14 cellular contexts compared by ENCODE assay signal in genomic region chr6:116412270-116412669, GRCh38. TPM values are rescaled to one million over a fixed set of nuclear protein-coding genes. Genes with fewer than 3 reads are reported as not detected.
DNase-seq lines count a peak whose midpoint lies in the region; ATAC-seq, FAIRE-seq and TF ChIP-seq lines count a peak whose summit lies in the region.
"Had no signal": no experiment of that assay in that cellular context is flagged by ENCODE, and none has a peak within 500 bp of the region (broad histone marks: within the 10 kb centered on the region; RNA-seq: fewer than 3 reads in every experiment).

No MANE protein-coding gene starts in this region.

- CTCF ChIA-PET in endothelial cell of umbilical vein (lab: Charles Lee), result interaction anchor here (1.1 to 1.5 kb wide), 2 partner anchors 11 to 124 kb away, joined by 3 read pairs; no protein-coding TSS in a partner anchor

- DNase-seq in AG08396 (ENCODE audit: low spot score) (peak; percentile 7), endothelial cell of umbilical vein (ENCODE audit: low read depth, low spot score) (peak; percentile 25), neural progenitor cell (ENCODE audit: low spot score) (no peak), NCI-H748 (lab: John Stamatoyannopoulos, UW; ENCODE audit: unreplicated experiment) (no peak), ascending aorta (ENCODE audit: low spot score in 2 of 2) (no peak)
- DNase-seq in activated T-helper 1 cell treated with anti-CD3 and anti-CD28 coated beads, Interleukin-12 subunit alpha, Interleukin-12 subunit beta, Interleukin-2, Interleukin-4 antibody, amounts not matched to agents 30 ng/mL and 10 ng/mL and 1 ng/mL, durations not matched to agents 14 hours and 24 hours and 36 hours (ENCODE audit: low spot score), result no peak
- DNase-seq: activated naive CD4-positive, alpha-beta T cell; left colon; NCI-H1417; NCI-H526 treated with DMSO at 0.1 percent for 48 hours; tibial artery had no signal

- H3F3A ChIP-seq in Loucy (ENCODE audit: low read depth) (no peaks in the 10 kb centered on the region), neural progenitor cell (ENCODE audit: low read depth) (peaks cover 8% of the 10 kb centered on the region)

- H3K79me2 ChIP-seq in Loucy (ENCODE audit: insufficient read depth, low read length), result no peaks in the 10 kb centered on the region
- H3K79me2 ChIP-seq in endothelial cell of umbilical vein (ENCODE audit: control insufficient read depth, insufficient read depth, low read length), result no peaks in the 10 kb centered on the region
- no peaks in the 10 kb centered on the region for H3K79me2 ChIP-seq in neural progenitor cell (ENCODE audit: low read depth)

- H4K20me1 ChIP-seq in Loucy (ENCODE audit: insufficient read depth, low read length, poor library complexity, severe bottlenecking), result no peaks in the 10 kb centered on the region
- no peaks in the 10 kb centered on the region for H4K20me1 ChIP-seq in endothelial cell of umbilical vein (replicated peaks; ENCODE audit: control insufficient read depth, extremely low read depth, insufficient read depth, low read length)
- H4K20me1 ChIP-seq in neural progenitor cell (ENCODE audit: low read depth), result peaks cover 8% of the 10 kb centered on the region

- H3K4me1 ChIP-seq in Loucy (ENCODE audit: insufficient read depth, low read length, poor library complexity, severe bottlenecking), result peaks cover 7% of the 10 kb centered on the region
- peaks cover 10% of the 10 kb centered on the region for H3K4me1 ChIP-seq in endothelial cell of umbilical vein (ENCODE audit: control insufficient read depth, extremely low read depth, insufficient read depth, low read length)
- peaks cover 12% of the 10 kb centered on the region for H3K4me1 ChIP-seq in neural progenitor cell
- H3K4me1 ChIP-seq in ascending aorta, result peaks cover 7 to 15% of the 10 kb centered on the region in 2 donors

- H3K9me1 ChIP-seq in endothelial cell of umbilical vein (replicated peaks; ENCODE audit: control insufficient read depth, extremely low read depth, insufficient read depth, low read length), result peaks cover 2% of the 10 kb centered on the region

- no peak for ATAC-seq in GM19035 (IDR thresholded peaks at IDR 0.05; ENCODE audit: unreplicated experiment)
- ATAC-seq: left colon had no signal

- H3K4me3 ChIP-seq in Loucy (ENCODE audit: low read length, poor library complexity, severe bottlenecking) (no peak overlapping the region), endothelial cell of umbilical vein (replicated peaks in 1 of 3; ENCODE audit: insufficient read depth in 1 of 3, low read depth in 1 of 3, low read length in 3 of 3) (no peak overlapping the region), neural progenitor cell (no peak overlapping the region), ascending aorta (no peak overlapping the region)
- H3K4me3 ChIP-seq: tibial artery had no signal

- H3K27ac ChIP-seq in endothelial cell of umbilical vein (ENCODE audit: insufficient read depth, low read depth, low read length), result no peak overlapping the region
- no peak overlapping the region for H3K27ac ChIP-seq in neural progenitor cell
- H3K27ac ChIP-seq in ascending aorta, result no peak overlapping the region

- H2AFZ ChIP-seq in Loucy (ENCODE audit: low read length) (peak overlapping the region; percentile 7; the same call in 1 of the 2 replicates), endothelial cell of umbilical vein (ENCODE audit: low read depth, low read length) (no peak overlapping the region), neural progenitor cell (replicated peaks) (no peak overlapping the region)

- H3K4me3 Mint-ChIP-seq in neural progenitor cell, result no peak overlapping the region
- H3K4me3 Mint-ChIP-seq in activated T-helper 1 cell treated with anti-CD3 and anti-CD28 coated beads, Interleukin-12 subunit alpha, Interleukin-12 subunit beta, Interleukin-2, Interleukin-4 antibody, amounts not matched to agents 30 ng/mL and 10 ng/mL and 1 ng/mL, durations not matched to agents 14 hours and 24 hours and 36 hours, result no peak overlapping the region

- TF ChIP-seq POLR2A in endothelial cell of umbilical vein (IDR thresholded peaks at IDR 0.05; ENCODE audit: low read depth, low read length), result no peak

- H3K9me3 ChIP-seq in Loucy (ENCODE audit: insufficient read depth, low read depth, low read length), result no peaks in the 10 kb centered on the region
- no peaks in the 10 kb centered on the region for H3K9me3 ChIP-seq in endothelial cell of umbilical vein (replicated peaks; ENCODE audit: control insufficient read depth, insufficient read depth, low read length)
- no peaks in the 10 kb centered on the region for H3K9me3 ChIP-seq in neural progenitor cell (ENCODE audit: low read depth)
- no peaks in the 10 kb centered on the region for H3K9me3 ChIP-seq in ascending aorta
- H3K9me3 ChIP-seq: tibial artery had no signal

- TF ChIP-seq CTCF in Loucy (conservative IDR thresholded peaks at IDR 0.05; ENCODE audit: low read length), result no peak
- no peak for TF ChIP-seq CTCF in endothelial cell of umbilical vein (IDR thresholded peaks at IDR 0.05; ENCODE audit: extremely low read depth in 1 of 2, insufficient read depth in 1 of 2, low read depth in 1 of 2, low read length in 2 of 2)
- no peak for TF ChIP-seq CTCF in neural progenitor cell (IDR thresholded peaks at IDR 0.05)
- no peak for TF ChIP-seq CTCF in ascending aorta (IDR thresholded peaks at IDR 0.05)

- H3K4me1 Mint-ChIP-seq in neural progenitor cell, result peaks cover 36% of the 10 kb centered on the region
- no peaks in the 10 kb centered on the region for H3K4me1 Mint-ChIP-seq in activated T-helper 1 cell treated with anti-CD3 and anti-CD28 coated beads, Interleukin-12 subunit alpha, Interleukin-12 subunit beta, Interleukin-2, Interleukin-4 antibody, amounts not matched to agents 30 ng/mL and 10 ng/mL and 1 ng/mL, durations not matched to agents 14 hours and 24 hours and 36 hours (ENCODE audit: low read depth)

- H3K36me3 ChIP-seq in Loucy (ENCODE audit: insufficient read depth, low read length) (no peaks in the 10 kb centered on the region), endothelial cell of umbilical vein (ENCODE audit: control insufficient read depth in 2 of 2, extremely low read depth in 1 of 2, insufficient read depth in 2 of 2, low read length in 2 of 2) (no peaks in the 10 kb centered on the region), neural progenitor cell (no peaks in the 10 kb centered on the region), ascending aorta (no peaks in the 10 kb centered on the region)
- H3K36me3 ChIP-seq: tibial artery had no signal

- dilution Hi-C loops in endothelial cell of umbilical vein (cut with MboI; ENCODE audit: extremely low pct_ligation_motif_present, low sequenced_read_pairs), result no loop called here

- H3K9me3 Mint-ChIP-seq in neural progenitor cell, result no peaks in the 10 kb centered on the region
- H3K9me3 Mint-ChIP-seq in activated T-helper 1 cell treated with anti-CD3 and anti-CD28 coated beads, Interleukin-12 subunit alpha, Interleukin-12 subunit beta, Interleukin-2, Interleukin-4 antibody, amounts not matched to agents 30 ng/mL and 10 ng/mL and 1 ng/mL, durations not matched to agents 14 hours and 24 hours and 36 hours, result no peaks in the 10 kb centered on the region

- FAIRE-seq in endothelial cell of umbilical vein (lab: Jason Lieb, UNC), result peak; percentile 61
- FAIRE-seq: TTC549 had no signal

- no peaks in the 10 kb centered on the region for H3K27me3 ChIP-seq in Loucy (ENCODE audit: insufficient read depth, low read length, poor library complexity, severe bottlenecking)
- no peaks in the 10 kb centered on the region for H3K27me3 ChIP-seq in endothelial cell of umbilical vein (ENCODE audit: control insufficient read depth in 2 of 2, insufficient read depth in 2 of 2, low read length in 2 of 2)
- H3K27me3 ChIP-seq in neural progenitor cell, result no peaks in the 10 kb centered on the region
- H3K27me3 ChIP-seq in ascending aorta, result no peaks in the 10 kb centered on the region
- H3K27me3 ChIP-seq: tibial artery had no signal

- peak overlapping the region; percentile 38 for H3K27ac Mint-ChIP-seq in neural progenitor cell
- no peak overlapping the region for H3K27ac Mint-ChIP-seq in activated T-helper 1 cell treated with anti-CD3 and anti-CD28 coated beads, Interleukin-12 subunit alpha, Interleukin-12 subunit beta, Interleukin-2, Interleukin-4 antibody, amounts not matched to agents 30 ng/mL and 10 ng/mL and 1 ng/mL, durations not matched to agents 14 hours and 24 hours and 36 hours

- no TSS peak for BruUV-seq in endothelial cell of umbilical vein (replicated peaks; lab: Mats Ljungman, UMichigan)

- intact Hi-C loops in endothelial cell of umbilical vein (cut with micrococcal nuclease) (no loop called here), ascending aorta (cut with DNase I) (no loop called here)
- intact Hi-C loops in activated T-helper 1 cell treated with anti-CD3 and anti-CD28 coated beads, Interleukin-12 subunit alpha, Interleukin-12 subunit beta, Interleukin-2, Interleukin-4 antibody, amounts not matched to agents 30 ng/mL and 10 ng/mL and 1 ng/mL, durations not matched to agents 14 hours and 24 hours and 36 hours (cut with micrococcal nuclease), result no loop called here

- POLR2A ChIA-PET in endothelial cell of umbilical vein (lab: Charles Lee), result no interaction called here

- no peak overlapping the region for H3K9ac ChIP-seq in Loucy (ENCODE audit: low read depth, low read length, poor library complexity, severe bottlenecking)
- no peak overlapping the region for H3K9ac ChIP-seq in endothelial cell of umbilical vein (replicated peaks; ENCODE audit: extremely low read depth, insufficient read depth, low read length)
- no peak overlapping the region for H3K9ac ChIP-seq in neural progenitor cell

- H3K27me3 Mint-ChIP-seq in neural progenitor cell (ENCODE audit: insufficient read depth, low read depth), result peaks cover 3% of the 10 kb centered on the region
- H3K27me3 Mint-ChIP-seq in activated T-helper 1 cell treated with anti-CD3 and anti-CD28 coated beads, Interleukin-12 subunit alpha, Interleukin-12 subunit beta, Interleukin-2, Interleukin-4 antibody, amounts not matched to agents 30 ng/mL and 10 ng/mL and 1 ng/mL, durations not matched to agents 14 hours and 24 hours and 36 hours (ENCODE audit: insufficient read depth), result peaks cover 3% of the 10 kb centered on the region

- H3K9me2 ChIP-seq in Loucy (replicated peaks; ENCODE audit: low read depth, low read length), result no peaks in the 10 kb centered on the region

- H3K4me2 ChIP-seq in Loucy (ENCODE audit: low read depth, low read length, poor library complexity, severe bottlenecking), result no peak overlapping the region
- no peak overlapping the region for H3K4me2 ChIP-seq in endothelial cell of umbilical vein (ENCODE audit: insufficient read depth, low read length)
- no peak overlapping the region for H3K4me2 ChIP-seq in neural progenitor cell

- H3K36me3 Mint-ChIP-seq in neural progenitor cell, result peaks cover 20% of the 10 kb centered on the region
- no peaks in the 10 kb centered on the region for H3K36me3 Mint-ChIP-seq in activated T-helper 1 cell treated with anti-CD3 and anti-CD28 coated beads, Interleukin-12 subunit alpha, Interleukin-12 subunit beta, Interleukin-2, Interleukin-4 antibody, amounts not matched to agents 30 ng/mL and 10 ng/mL and 1 ng/mL, durations not matched to agents 14 hours and 24 hours and 36 hours (ENCODE audit: low read depth)

RNA-seq across cellular contexts. Expression of gene DSE, which starts 41.5 kb away (rescaled TPM):
- total RNA-seq in endothelial cell of umbilical vein, result 25.0 and 31.3 TPM in 2 replicates
- polyA plus RNA-seq in endothelial cell of umbilical vein, result 12.0 and 16.0 TPM in 2 replicates
- 11.3 TPM in 2 replicates for polyA plus RNA-seq in endothelial cell of umbilical vein (2011; cell fraction: cytosol; rRNA removed)
- 17.0 and 18.4 TPM in 2 replicates for polyA plus RNA-seq in endothelial cell of umbilical vein (2011; cell fraction: nucleus; rRNA removed)
- polyA plus RNA-seq in endothelial cell of umbilical vein (2012), result 12.4 and 14.3 TPM in 2 replicates
- 38.6 and 43.0 TPM in 2 replicates for polyA minus RNA-seq in endothelial cell of umbilical vein
- 0.61 TPM for polyA minus RNA-seq in endothelial cell of umbilical vein (2011; cell fraction: cytosol; rRNA and poly(A)+ RNA removed)
- polyA minus RNA-seq in endothelial cell of umbilical vein (2011; cell fraction: nucleus; rRNA and poly(A)+ RNA removed), result 36.8 and 51.9 TPM in 2 replicates
- total RNA-seq in neural progenitor cell (ENCODE audit: low replicate concordance), result 30.0 and 43.7 TPM in 2 replicates
- 1.9 and 3.1 TPM in 2 replicates for total RNA-seq in activated T-helper 1 cell treated with anti-CD3 and anti-CD28 coated beads, Interleukin-12 subunit alpha, Interleukin-12 subunit beta, Interleukin-2, Interleukin-4 antibody, amounts not matched to agents 30 ng/mL and 10 ng/mL and 1 ng/mL, durations not matched to agents 14 hours and 24 hours and 36 hours
- total RNA-seq in ascending aorta, result 27.6 TPM

RNA-seq across cellular contexts. Expression of gene CALHM6, which starts 48.9 kb away (rescaled TPM):
- total RNA-seq in endothelial cell of umbilical vein, result not detected in 2 replicates
- 0.08 and 0.10 TPM in 2 replicates for polyA plus RNA-seq in endothelial cell of umbilical vein
- 0.10 and 0.20 TPM in 2 replicates for polyA plus RNA-seq in endothelial cell of umbilical vein (2011; cell fraction: cytosol; rRNA removed)
- not detected in 2 replicates for polyA plus RNA-seq in endothelial cell of umbilical vein (2011; cell fraction: nucleus; rRNA removed)
- not detected in 2 replicates for polyA plus RNA-seq in endothelial cell of umbilical vein (2012)
- polyA minus RNA-seq in endothelial cell of umbilical vein, result not detected in 2 replicates
- polyA minus RNA-seq in endothelial cell of umbilical vein (2011; cell fraction: cytosol; rRNA and poly(A)+ RNA removed), result not detected
- not detected in 2 replicates for polyA minus RNA-seq in endothelial cell of umbilical vein (2011; cell fraction: nucleus; rRNA and poly(A)+ RNA removed)
- total RNA-seq in neural progenitor cell (ENCODE audit: low replicate concordance), result 1.3 TPM in 1 of 2 replicates, not detected in the other
- total RNA-seq in activated T-helper 1 cell treated with anti-CD3 and anti-CD28 coated beads, Interleukin-12 subunit alpha, Interleukin-12 subunit beta, Interleukin-2, Interleukin-4 antibody, amounts not matched to agents 30 ng/mL and 10 ng/mL and 1 ng/mL, durations not matched to agents 14 hours and 24 hours and 36 hours, result 27.7 and 29.2 TPM in 2 replicates
- not detected for total RNA-seq in ascending aorta

Comparison
In these comparisons a context has a peak if more than half of its experiments do, and no peak if none do; other contexts are left out.
1. DNase-seq: peak in AG08396 (single experiment) and endothelial cell of umbilical vein (single experiment); none in neural progenitor cell (single experiment), NCI-H748 (single experiment), activated T-helper 1 cell treated with anti-CD3 and anti-CD28 coated beads, Interleukin-12 subunit alpha, Interleukin-12 subunit beta, Interleukin-2, Interleukin-4 antibody, amounts not matched to agents 30 ng/mL and 10 ng/mL and 1 ng/mL, durations not matched to agents 14 hours and 24 hours and 36 hours (single experiment) and ascending aorta (0 of 2).
2. RNA of gene CALHM6, which starts 48.9 kb away (total RNA-seq): 27.7 to 29.2 TPM in activated T-helper 1 cell treated with anti-CD3 and anti-CD28 coated beads, Interleukin-12 subunit alpha, Interleukin-12 subunit beta, Interleukin-2, Interleukin-4 antibody, amounts not matched to agents 30 ng/mL and 10 ng/mL and 1 ng/mL, durations not matched to agents 14 hours and 24 hours and 36 hours; not detected in endothelial cell of umbilical vein, 1.3 TPM in neural progenitor cell and not detected in ascending aorta (single experiment); every median in the first group is over 10 times any median in the second.